ENCODE assay signal across 22 cellular contexts in genomic region chr4:162322054-162322453, GRCh38.
"Had no signal": no experiment of that assay in that cellular context is flagged by ENCODE, and none has a peak within 500 bp of the region (broad histone marks: within the 10 kb centered on the region; RNA-seq: fewer than 3 reads in every experiment).

No MANE protein-coding gene starts in this region.

- H3K27ac ChIP-seq: colonic mucosa, coronary artery, dorsolateral prefrontal cortex, epithelial cell of prostate, esophagus muscularis mucosa, esophagus squamous epithelium, foreskin keratinocyte, gastroesophageal sphincter, heart left ventricle, heart right ventricle had no signal

- ATAC-seq: effector memory CD8-positive, alpha-beta T cell; esophagus mucosa; foreskin keratinocyte; gastroesophageal sphincter; heart left ventricle; heart right ventricle had no signal

- H3K27me3 ChIP-seq: colonic mucosa, dorsolateral prefrontal cortex, esophagus muscularis mucosa, esophagus squamous epithelium, foreskin keratinocyte, gastroesophageal sphincter, heart left ventricle, heart right ventricle had no signal

- H3K4me1 ChIP-seq: colonic mucosa, esophagus muscularis mucosa, esophagus squamous epithelium, foreskin keratinocyte, gastroesophageal sphincter, heart left ventricle, heart right ventricle had no signal

- H3K4me3 ChIP-seq: colonic mucosa, coronary artery, dorsolateral prefrontal cortex, esophagus muscularis mucosa, esophagus squamous epithelium, gastroesophageal sphincter, heart left ventricle, heart right ventricle had no signal

- H3K9me3 ChIP-seq: colonic mucosa, esophagus muscularis mucosa, esophagus squamous epithelium, gastroesophageal sphincter, heart left ventricle, heart right ventricle had no signal

- DNase-seq: colonic mucosa; cortex of kidney; dermis blood vessel endothelial cell; effector CD4-positive, alpha-beta T cell; effector CD8-positive, alpha-beta T cell; effector memory CD4-positive, alpha-beta T cell; effector memory CD8-positive, alpha-beta T cell; endodermal cell; erythroblast; esophagus squamous epithelium; foreskin fibroblast; foreskin keratinocyte; foreskin melanocyte; glutamatergic neuron; heart left ventricle; heart right ventricle had no signal

- H3K36me3 ChIP-seq: colonic mucosa, esophagus muscularis mucosa, esophagus squamous epithelium, gastroesophageal sphincter, heart left ventricle, heart right ventricle had no signal
